23 cellular contexts compared by ENCODE assay signal in genomic region chr5:66224273-66224672, GRCh38.
A peak's percentile ranks its signal among the peaks of the same experiment; 100 is the strongest.
DNase-seq lines count a peak whose midpoint lies in the region; ATAC-seq and TF ChIP-seq lines count a peak whose summit lies in the region.
"Had no signal": no experiment of that assay in that cellular context is flagged by ENCODE, and none has a peak within 500 bp of the region (broad histone marks: within the 10 kb centered on the region; RNA-seq: fewer than 3 reads in every experiment).

No MANE protein-coding gene starts in this region.

- peak; percentile 18 for DNase-seq in COR-L47 (lab: John Stamatoyannopoulos, UW)
- peak; percentile 26 for DNase-seq in NCI-H460 (ENCODE audit: extremely low read depth, low read depth)
- peak; percentile 16 for DNase-seq in OCI-M1 (lab: John Stamatoyannopoulos, UW)
- peak; percentile 41 for DNase-seq in epithelial cell of esophagus (ENCODE audit: low read depth)
- DNase-seq in sciatic nerve (ENCODE audit: low spot score): no peak
- no peak for DNase-seq in psoas muscle
- no peak for DNase-seq in kidney glomerular epithelial cell (lab: John Stamatoyannopoulos, UW)
- DNase-seq: AML-193; CD4-positive, alpha-beta T cell; DMS79; GF-D8; KG1; MG63; NCI-H1105 treated with DMSO at 0.1 percent for 48 hours; NCI-H1694; NCI-H2081 treated with DMSO at 0.1 percent for 48 hours; NCI-H446; NCI-H526; SK-N-SH; SW 1271 had no signal

- no peaks in the 10 kb centered on the region for H3K27me3 ChIP-seq in psoas muscle (ENCODE audit: insufficient read depth in 3 of 3, low read length in 2 of 3)
- H3K27me3 ChIP-seq: BLaER1 treated with 17β-estradiol and CSF1 and Interleukin-3, amounts not matched to agents 10 nM and 100 nM; MG63 had no signal

- no peak for TF ChIP-seq CTCF in epithelial cell of esophagus (IDR thresholded peaks at IDR 0.05; ENCODE audit: insufficient read depth, low read depth, low read length, missing control alignments)
- TF ChIP-seq CTCF in psoas muscle (IDR thresholded peaks at IDR 0.05): no peak

- 84 to 92% (median 88%) methylated on average over 3 of the region's 3 CpGs for WGBS in psoas muscle, 3 donors

- ATAC-seq in sciatic nerve (no peak), psoas muscle (no peak)
- ATAC-seq: Panc1 had no signal

- peaks cover 6% of the 10 kb centered on the region for H3K9me3 ChIP-seq in psoas muscle
- H3K9me3 ChIP-seq: MG63, SK-N-SH had no signal

- H3K4me1 ChIP-seq in psoas muscle: no peaks in the 10 kb centered on the region

- H3K36me3 ChIP-seq in psoas muscle (ENCODE audit: insufficient read depth in 1 of 2, low read depth in 1 of 2): no peaks in the 10 kb centered on the region
- H3K36me3 ChIP-seq: BLaER1 treated with 17β-estradiol and CSF1 and Interleukin-3, amounts not matched to agents 10 nM and 100 nM; MG63 had no signal

- H3K4me3 ChIP-seq in epithelial cell of esophagus (ENCODE audit: low read length) (no peak overlapping the region), psoas muscle (no peak overlapping the region)
- H3K4me3 ChIP-seq: BLaER1 treated with 17β-estradiol and CSF1 and Interleukin-3, amounts not matched to agents 10 nM and 100 nM; MG63 had no signal

- H3K27ac ChIP-seq in psoas muscle: no peak overlapping the region
- H3K27ac ChIP-seq: BLaER1 treated with 17β-estradiol and CSF1 and Interleukin-3, amounts not matched to agents 10 nM and 100 nM; RWPE1 had no signal

- intact Hi-C loops in sciatic nerve (cut with DNase I): no loop called here
- intact Hi-C loops in psoas muscle (cut with DNase I): no loop called here

Comparison
In these comparisons a context has a peak if more than half of its experiments do, and no peak if none do; other contexts are left out.
1. DNase-seq: peak in COR-L47 (single experiment), NCI-H460 (single experiment), OCI-M1 (single experiment) and epithelial cell of esophagus (single experiment); none in sciatic nerve (single experiment), psoas muscle (0 of 2) and kidney glomerular epithelial cell (single experiment).